ENCODE assay signal across 1 cellular context in the genomic region with DNA sequence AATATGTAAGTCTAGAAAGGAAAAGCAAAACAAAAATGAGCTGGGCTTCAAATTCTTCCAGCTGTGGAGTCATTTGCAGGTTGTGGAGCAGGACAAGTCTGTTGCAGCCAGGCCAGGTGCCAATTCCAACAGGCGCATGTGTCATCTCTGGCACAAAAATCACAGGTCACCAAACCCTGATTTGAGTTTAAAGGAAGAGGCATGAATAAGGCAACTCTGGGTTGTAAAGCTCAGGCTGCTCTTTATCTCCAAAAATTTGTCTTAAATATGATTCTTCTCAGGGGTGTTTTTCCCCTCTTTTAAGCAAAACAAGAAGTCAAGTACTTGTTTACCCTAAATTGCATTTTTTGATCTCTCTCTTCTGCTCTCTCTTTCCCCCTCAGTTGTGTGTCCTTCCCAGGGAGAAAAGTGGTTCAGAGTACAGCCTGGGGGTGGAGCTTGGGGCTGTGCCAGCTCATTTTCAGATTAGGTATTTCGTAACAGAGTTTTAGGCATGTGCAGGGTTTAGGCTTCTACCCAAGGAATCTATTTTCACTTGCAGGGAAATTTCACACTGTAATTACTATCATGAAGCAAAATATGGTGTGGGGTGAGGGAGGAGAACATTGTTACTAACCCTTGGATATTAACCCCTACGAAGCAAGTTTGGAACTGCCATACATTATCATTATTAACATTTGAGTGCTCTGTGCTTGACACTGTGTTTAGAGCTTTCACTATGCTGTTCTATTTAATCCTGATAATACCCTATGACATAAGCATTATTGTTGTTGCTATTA.
TF ChIP-seq lines count a peak whose summit lies in the region.

No MANE protein-coding gene starts in this region.

TF ChIP-seq in HepG2, 621 proteins besides CTCF, POLR2A, EP300 and RAD21 (continued from another document and continues in another):
- TF ChIP-seq SRF (IDR thresholded peaks at IDR 0.05; ENCODE audit: low read depth, low read length) (no peak), GFI1 (CRISPR knock-in tag; IDR thresholded peaks at IDR 0.05; ENCODE audit: borderline replicate concordance) (peak; percentile 97), ZNF891 (CRISPR knock-in tag; IDR thresholded peaks at IDR 0.05) (no peak), CENPT (CRISPR knock-in tag; IDR thresholded peaks at IDR 0.05; ENCODE audit: low read depth) (no peak), ZSCAN31 (CRISPR knock-in tag; IDR thresholded peaks at IDR 0.05; ENCODE audit: low read depth) (peak; percentile 33; the same call in 1 of the 2 replicates), RFX3 (CRISPR knock-in tag; IDR thresholded peaks at IDR 0.05) (no peak), KLF15 (CRISPR knock-in tag; IDR thresholded peaks at IDR 0.05; ENCODE audit: borderline replicate concordance) (peak; percentile 28; the same call in 1 of the 2 replicates), RELA (CRISPR knock-in tag; IDR thresholded peaks at IDR 0.05) (no peak), HOXA5 (CRISPR knock-in tag; IDR thresholded peaks at IDR 0.05) (0 out of 2 replicates have a peak, but pooled peaks have one; percentile 55), NR2F2 (IDR thresholded peaks at IDR 0.05; ENCODE audit: borderline replicate concordance, low read depth) (0 out of 2 replicates have a peak, but pooled peaks have one; percentile 37), HNRNPK (IDR thresholded peaks at IDR 0.05; ENCODE audit: low read depth, low read length, poor library complexity, severe bottlenecking) (no peak), KLF11 (CRISPR knock-in tag; IDR thresholded peaks at IDR 0.05) (peak; percentile 88; the same call in 1 of the 2 replicates), ZBTB44 (CRISPR knock-in tag; IDR thresholded peaks at IDR 0.05) (0 out of 2 replicates have a peak, but pooled peaks have one; percentile 47), HDAC2 (CRISPR knock-in tag; IDR thresholded peaks at IDR 0.05) (peak; percentile 70), ZFP62 (CRISPR knock-in tag; IDR thresholded peaks at IDR 0.05) (no peak), ZNF235 (CRISPR knock-in tag; IDR thresholded peaks at IDR 0.05; ENCODE audit: borderline replicate concordance) (no peak), EED (CRISPR knock-in tag; IDR thresholded peaks at IDR 0.05) (no peak), MED13 (CRISPR knock-in tag; IDR thresholded peaks at IDR 0.05) (peak; percentile 75; the same call in 1 of the 2 replicates), ZNF768 (CRISPR knock-in tag; IDR thresholded peaks at IDR 0.05) (no peak), ZNF75D (CRISPR knock-in tag; IDR thresholded peaks at IDR 0.05; ENCODE audit: borderline replicate concordance) (no peak), ZNF850 (CRISPR knock-in tag; conservative IDR thresholded peaks at IDR 0.05) (no peak), ZNF17 (CRISPR knock-in tag; IDR thresholded peaks at IDR 0.05) (no peak), ZSCAN9 (CRISPR knock-in tag; IDR thresholded peaks at IDR 0.05; ENCODE audit: borderline replicate concordance) (peak; percentile 45; the same call in 1 of the 2 replicates), ZNF552 (CRISPR knock-in tag; IDR thresholded peaks at IDR 0.05; ENCODE audit: borderline replicate concordance) (no peak; the same call in 1 of the 2 replicates), ZNF383 (CRISPR knock-in tag; IDR thresholded peaks at IDR 0.05; ENCODE audit: borderline replicate concordance) (0 out of 2 replicates have a peak, but pooled peaks have one; percentile 86), ZNF773 (CRISPR knock-in tag; IDR thresholded peaks at IDR 0.05; ENCODE audit: borderline replicate concordance) (no peak), DRAP1 (CRISPR knock-in tag; IDR thresholded peaks at IDR 0.05) (peak; percentile 84), ZNF556 (CRISPR knock-in tag; IDR thresholded peaks at IDR 0.05; ENCODE audit: borderline replicate concordance) (0 out of 2 replicates have a peak, but pooled peaks have one; percentile 81), NR2C2 (CRISPR knock-in tag; IDR thresholded peaks at IDR 0.05; ENCODE audit: borderline replicate concordance) (no peak), CHD4 (IDR thresholded peaks at IDR 0.05; ENCODE audit: borderline replicate concordance, low read length) (peak; percentile 93; the same call in 1 of the 2 replicates), ZNF430 (CRISPR knock-in tag; IDR thresholded peaks at IDR 0.05) (peak; percentile 85), CENPBD1 (CRISPR knock-in tag; IDR thresholded peaks at IDR 0.05; ENCODE audit: borderline replicate concordance, low read depth) (no peak), ZNF546 (CRISPR knock-in tag; conservative IDR thresholded peaks at IDR 0.05) (no peak), ZNF644 (CRISPR knock-in tag; IDR thresholded peaks at IDR 0.05; ENCODE audit: low read depth) (no peak), ZNF225 (CRISPR knock-in tag; IDR thresholded peaks at IDR 0.05) (no peak), EEA1 (CRISPR knock-in tag; IDR thresholded peaks at IDR 0.05; ENCODE audit: borderline replicate concordance) (no peak), BRD4 (CRISPR knock-in tag; IDR thresholded peaks at IDR 0.05) (no peak), ZNF879 (CRISPR knock-in tag; IDR thresholded peaks at IDR 0.05) (no peak)
- TF ChIP-seq, protein P1, sequence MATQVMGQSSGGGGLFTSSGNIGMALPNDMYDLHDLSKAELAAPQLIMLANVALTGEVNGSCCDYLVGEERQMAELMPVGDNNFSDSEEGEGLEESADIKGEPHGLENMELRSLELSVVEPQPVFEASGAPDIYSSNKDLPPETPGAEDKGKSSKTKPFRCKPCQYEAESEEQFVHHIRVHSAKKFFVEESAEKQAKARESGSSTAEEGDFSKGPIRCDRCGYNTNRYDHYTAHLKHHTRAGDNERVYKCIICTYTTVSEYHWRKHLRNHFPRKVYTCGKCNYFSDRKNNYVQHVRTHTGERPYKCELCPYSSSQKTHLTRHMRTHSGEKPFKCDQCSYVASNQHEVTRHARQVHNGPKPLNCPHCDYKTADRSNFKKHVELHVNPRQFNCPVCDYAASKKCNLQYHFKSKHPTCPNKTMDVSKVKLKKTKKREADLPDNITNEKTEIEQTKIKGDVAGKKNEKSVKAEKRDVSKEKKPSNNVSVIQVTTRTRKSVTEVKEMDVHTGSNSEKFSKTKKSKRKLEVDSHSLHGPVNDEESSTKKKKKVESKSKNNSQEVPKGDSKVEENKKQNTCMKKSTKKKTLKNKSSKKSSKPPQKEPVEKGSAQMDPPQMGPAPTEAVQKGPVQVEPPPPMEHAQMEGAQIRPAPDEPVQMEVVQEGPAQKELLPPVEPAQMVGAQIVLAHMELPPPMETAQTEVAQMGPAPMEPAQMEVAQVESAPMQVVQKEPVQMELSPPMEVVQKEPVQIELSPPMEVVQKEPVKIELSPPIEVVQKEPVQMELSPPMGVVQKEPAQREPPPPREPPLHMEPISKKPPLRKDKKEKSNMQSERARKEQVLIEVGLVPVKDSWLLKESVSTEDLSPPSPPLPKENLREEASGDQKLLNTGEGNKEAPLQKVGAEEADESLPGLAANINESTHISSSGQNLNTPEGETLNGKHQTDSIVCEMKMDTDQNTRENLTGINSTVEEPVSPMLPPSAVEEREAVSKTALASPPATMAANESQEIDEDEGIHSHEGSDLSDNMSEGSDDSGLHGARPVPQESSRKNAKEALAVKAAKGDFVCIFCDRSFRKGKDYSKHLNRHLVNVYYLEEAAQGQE (IDR thresholded peaks at IDR 0.05; ENCODE audit: borderline replicate concordance in 1 of 2, low read depth in 1 of 2, low read length in 2 of 2) = peak in 1 of 2 experiments; percentile 31; a peak in 1 of 4 replicates
- TF ChIP-seq, protein P2, sequence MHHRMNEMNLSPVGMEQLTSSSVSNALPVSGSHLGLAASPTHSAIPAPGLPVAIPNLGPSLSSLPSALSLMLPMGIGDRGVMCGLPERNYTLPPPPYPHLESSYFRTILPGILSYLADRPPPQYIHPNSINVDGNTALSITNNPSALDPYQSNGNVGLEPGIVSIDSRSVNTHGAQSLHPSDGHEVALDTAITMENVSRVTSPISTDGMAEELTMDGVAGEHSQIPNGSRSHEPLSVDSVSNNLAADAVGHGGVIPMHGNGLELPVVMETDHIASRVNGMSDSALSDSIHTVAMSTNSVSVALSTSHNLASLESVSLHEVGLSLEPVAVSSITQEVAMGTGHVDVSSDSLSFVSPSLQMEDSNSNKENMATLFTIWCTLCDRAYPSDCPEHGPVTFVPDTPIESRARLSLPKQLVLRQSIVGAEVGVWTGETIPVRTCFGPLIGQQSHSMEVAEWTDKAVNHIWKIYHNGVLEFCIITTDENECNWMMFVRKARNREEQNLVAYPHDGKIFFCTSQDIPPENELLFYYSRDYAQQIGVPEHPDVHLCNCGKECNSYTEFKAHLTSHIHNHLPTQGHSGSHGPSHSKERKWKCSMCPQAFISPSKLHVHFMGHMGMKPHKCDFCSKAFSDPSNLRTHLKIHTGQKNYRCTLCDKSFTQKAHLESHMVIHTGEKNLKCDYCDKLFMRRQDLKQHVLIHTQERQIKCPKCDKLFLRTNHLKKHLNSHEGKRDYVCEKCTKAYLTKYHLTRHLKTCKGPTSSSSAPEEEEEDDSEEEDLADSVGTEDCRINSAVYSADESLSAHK (CRISPR knock-in tag; IDR thresholded peaks at IDR 0.05; ENCODE audit: borderline replicate concordance) = no peak
- TF ChIP-seq, protein P3, sequence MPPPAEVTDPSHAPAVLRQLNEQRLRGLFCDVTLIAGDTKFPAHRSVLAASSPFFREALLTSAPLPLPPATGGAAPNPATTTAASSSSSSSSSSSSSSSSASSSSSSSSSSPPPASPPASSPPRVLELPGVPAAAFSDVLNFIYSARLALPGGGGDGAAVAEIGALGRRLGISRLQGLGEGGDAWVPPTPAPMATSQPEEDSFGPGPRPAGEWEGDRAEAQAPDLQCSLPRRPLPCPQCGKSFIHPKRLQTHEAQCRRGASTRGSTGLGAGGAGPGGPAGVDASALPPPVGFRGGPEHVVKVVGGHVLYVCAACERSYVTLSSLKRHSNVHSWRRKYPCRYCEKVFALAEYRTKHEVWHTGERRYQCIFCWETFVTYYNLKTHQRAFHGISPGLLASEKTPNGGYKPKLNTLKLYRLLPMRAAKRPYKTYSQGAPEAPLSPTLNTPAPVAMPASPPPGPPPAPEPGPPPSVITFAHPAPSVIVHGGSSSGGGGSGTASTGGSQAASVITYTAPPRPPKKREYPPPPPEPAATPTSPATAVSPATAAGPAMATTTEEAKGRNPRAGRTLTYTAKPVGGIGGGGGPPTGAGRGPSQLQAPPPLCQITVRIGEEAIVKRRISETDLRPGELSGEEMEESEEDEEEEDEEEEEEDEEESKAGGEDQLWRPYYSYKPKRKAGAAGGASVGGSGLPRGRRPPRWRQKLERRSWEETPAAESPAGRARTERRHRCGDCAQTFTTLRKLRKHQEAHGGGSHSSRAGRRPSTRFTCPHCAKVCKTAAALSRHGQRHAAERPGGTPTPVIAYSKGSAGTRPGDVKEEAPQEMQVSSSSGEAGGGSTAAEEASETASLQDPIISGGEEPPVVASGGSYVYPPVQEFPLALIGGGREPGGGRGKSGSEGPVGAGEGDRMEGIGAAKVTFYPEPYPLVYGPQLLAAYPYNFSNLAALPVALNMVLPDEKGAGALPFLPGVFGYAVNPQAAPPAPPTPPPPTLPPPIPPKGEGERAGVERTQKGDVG (CRISPR knock-in tag; IDR thresholded peaks at IDR 0.05; ENCODE audit: borderline replicate concordance) = no peak
- TF ChIP-seq, protein P4, sequence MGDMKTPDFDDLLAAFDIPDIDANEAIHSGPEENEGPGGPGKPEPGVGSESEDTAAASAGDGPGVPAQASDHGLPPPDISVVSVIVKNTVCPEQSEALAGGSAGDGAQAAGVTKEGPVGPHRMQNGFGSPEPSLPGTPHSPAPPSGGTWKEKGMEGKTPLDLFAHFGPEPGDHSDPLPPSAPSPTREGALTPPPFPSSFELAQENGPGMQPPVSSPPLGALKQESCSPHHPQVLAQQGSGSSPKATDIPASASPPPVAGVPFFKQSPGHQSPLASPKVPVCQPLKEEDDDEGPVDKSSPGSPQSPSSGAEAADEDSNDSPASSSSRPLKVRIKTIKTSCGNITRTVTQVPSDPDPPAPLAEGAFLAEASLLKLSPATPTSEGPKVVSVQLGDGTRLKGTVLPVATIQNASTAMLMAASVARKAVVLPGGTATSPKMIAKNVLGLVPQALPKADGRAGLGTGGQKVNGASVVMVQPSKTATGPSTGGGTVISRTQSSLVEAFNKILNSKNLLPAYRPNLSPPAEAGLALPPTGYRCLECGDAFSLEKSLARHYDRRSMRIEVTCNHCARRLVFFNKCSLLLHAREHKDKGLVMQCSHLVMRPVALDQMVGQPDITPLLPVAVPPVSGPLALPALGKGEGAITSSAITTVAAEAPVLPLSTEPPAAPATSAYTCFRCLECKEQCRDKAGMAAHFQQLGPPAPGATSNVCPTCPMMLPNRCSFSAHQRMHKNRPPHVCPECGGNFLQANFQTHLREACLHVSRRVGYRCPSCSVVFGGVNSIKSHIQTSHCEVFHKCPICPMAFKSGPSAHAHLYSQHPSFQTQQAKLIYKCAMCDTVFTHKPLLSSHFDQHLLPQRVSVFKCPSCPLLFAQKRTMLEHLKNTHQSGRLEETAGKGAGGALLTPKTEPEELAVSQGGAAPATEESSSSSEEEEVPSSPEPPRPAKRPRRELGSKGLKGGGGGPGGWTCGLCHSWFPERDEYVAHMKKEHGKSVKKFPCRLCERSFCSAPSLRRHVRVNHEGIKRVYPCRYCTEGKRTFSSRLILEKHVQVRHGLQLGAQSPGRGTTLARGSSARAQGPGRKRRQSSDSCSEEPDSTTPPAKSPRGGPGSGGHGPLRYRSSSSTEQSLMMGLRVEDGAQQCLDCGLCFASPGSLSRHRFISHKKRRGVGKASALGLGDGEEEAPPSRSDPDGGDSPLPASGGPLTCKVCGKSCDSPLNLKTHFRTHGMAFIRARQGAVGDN (CRISPR knock-in tag; IDR thresholded peaks at IDR 0.05) = no peak
- TF ChIP-seq, protein P5, sequence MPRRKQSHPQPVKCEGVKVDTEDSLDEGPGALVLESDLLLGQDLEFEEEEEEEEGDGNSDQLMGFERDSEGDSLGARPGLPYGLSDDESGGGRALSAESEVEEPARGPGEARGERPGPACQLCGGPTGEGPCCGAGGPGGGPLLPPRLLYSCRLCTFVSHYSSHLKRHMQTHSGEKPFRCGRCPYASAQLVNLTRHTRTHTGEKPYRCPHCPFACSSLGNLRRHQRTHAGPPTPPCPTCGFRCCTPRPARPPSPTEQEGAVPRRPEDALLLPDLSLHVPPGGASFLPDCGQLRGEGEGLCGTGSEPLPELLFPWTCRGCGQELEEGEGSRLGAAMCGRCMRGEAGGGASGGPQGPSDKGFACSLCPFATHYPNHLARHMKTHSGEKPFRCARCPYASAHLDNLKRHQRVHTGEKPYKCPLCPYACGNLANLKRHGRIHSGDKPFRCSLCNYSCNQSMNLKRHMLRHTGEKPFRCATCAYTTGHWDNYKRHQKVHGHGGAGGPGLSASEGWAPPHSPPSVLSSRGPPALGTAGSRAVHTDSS (CRISPR knock-in tag; conservative IDR thresholded peaks at IDR 0.05) = no peak
